Comparison of ENCODE assay signal across 23 cellular contexts in genomic region chr11:116030697-116031331, GRCh38.
"Had no signal": no experiment of that assay in that cellular context is flagged by ENCODE, and none has a peak within 500 bp of the region (broad histone marks: within the 10 kb centered on the region; RNA-seq: fewer than 3 reads in every experiment).

No MANE protein-coding gene starts in this region.

- H3K27me3 ChIP-seq: ascending aorta, body of pancreas had no signal

- H3K27ac ChIP-seq: ascending aorta, body of pancreas, coronary artery had no signal

- H3K4me3 ChIP-seq: ascending aorta, body of pancreas, coronary artery had no signal

- DNase-seq: activated CD4-positive, alpha-beta T cell treated with anti-CD3 and anti-CD28 coated beads for 48 hours; activated CD4-positive, alpha-beta T cell treated with anti-CD3 and anti-CD28 coated beads, Interleukin-2, amount 50 U/mL, for 4 hours; activated CD4-positive, CD25-positive, alpha-beta regulatory T cell treated with anti-CD3 and anti-CD28 coated beads, Interleukin-2, amount 50 U/mL, for 72 hours; activated CD8-positive, alpha-beta T cell treated with anti-CD3 and anti-CD28 coated beads, Interleukin-2, amount 10 ng/mL, durations not matched to agents 7 days and 5 days; activated effector memory CD4-positive, alpha-beta T cell treated with Interleukin-2 at 50 U/mL for 16 hours; activated naive CD4-positive, alpha-beta T cell treated with Interleukin-2 at 50 U/mL for 16 hours; activated naive CD8-positive, alpha-beta T cell treated with anti-CD3 and anti-CD28 coated beads, Interleukin-2, amount 50 U/mL, for 24 hours; activated T-cell treated with anti-CD3 and anti-CD28 coated beads, Interleukin-2, amount 50 U/mL, for 24 hours; amniotic stem cell; body of pancreas; central memory CD4-positive, alpha-beta T cell; NCI-H1092; NCI-H1417 treated with DMSO at 0.1 percent for 48 hours; NCI-H1694 treated with DMSO at 0.1 percent for 48 hours; NCI-H2081; NCI-H510A treated with DMSO at 0.1 percent for 48 hours; NCI-H69; NK-92 treated with Interleukin-12 subunit alpha and Interleukin-12 subunit beta, amount 100 ng/mL, for 24 hours; PC-3; SHP77 had no signal

- H3K36me3 ChIP-seq: ascending aorta had no signal

- FAIRE-seq: RCC 7860 had no signal

- H3K4me1 ChIP-seq: ascending aorta, body of pancreas had no signal

- H3K9me3 ChIP-seq: ascending aorta, body of pancreas had no signal
